In genomic region chr7:108340856-108341411, GRCh38 we compare ENCODE assay signal across 19 cellular contexts.
"Had no signal": no experiment of that assay in that cellular context is flagged by ENCODE, and none has a peak within 500 bp of the region (broad histone marks: within the 10 kb centered on the region; RNA-seq: fewer than 3 reads in every experiment).

No MANE protein-coding gene starts in this region.

- H3K4me1 Mint-ChIP-seq: activated CD4-positive, alpha-beta memory T cell treated with anti-CD3 and anti-CD28 coated beads, Interleukin-2, amount 10 ng/mL, durations not matched to agents 7 days and 5 days; central memory CD8-positive, alpha-beta T cell; stimulated activated memory B cell treated with anti-CD40 and anti-IgM and Interleukin-4, amounts not matched to agents 10 μg/mL and 1 μg/mL and 100 μg/mL, for 72 hours; T-helper 17 cell had no signal

- DNase-seq: activated CD4-positive, alpha-beta memory T cell treated with anti-CD3 and anti-CD28 coated beads, Interleukin-2, amount 10 ng/mL, durations not matched to agents 7 days and 5 days; activated CD4-positive, alpha-beta T cell treated with anti-CD3 and anti-CD28 coated beads for 4 hours; activated CD8-positive, alpha-beta memory T cell treated with anti-CD3 and anti-CD28 coated beads, Interleukin-2, amount 50 U/mL, for 4 hours; activated gamma-delta T cell treated with Interleukin-2 at 50 U/mL for 16 hours; activated T-cell treated with anti-CD3 and anti-CD28 coated beads, Interleukin-2, amount 50 U/mL, for 72 hours; amygdala; effector CD4-positive, alpha-beta T cell; esophagus squamous epithelium; mesendoderm; nephron progenitor cell; stimulated activated CD4-positive, alpha-beta T cell treated with anti-CD3 and anti-CD28 coated beads, Interleukin-12 subunit alpha, Interleukin-12 subunit beta, amount 100 ng/mL, for 4 hours; T-helper 17 cell; tibial artery had no signal

- H3K27ac ChIP-seq: coronary artery, esophagus squamous epithelium, tibial artery had no signal

- H3K9me3 ChIP-seq: esophagus squamous epithelium, tibial artery had no signal

- H3K9me3 Mint-ChIP-seq: activated CD4-positive, alpha-beta memory T cell treated with anti-CD3 and anti-CD28 coated beads, Interleukin-2, amount 10 ng/mL, durations not matched to agents 7 days and 5 days; activated T-cell treated with anti-CD3 and anti-CD28 coated beads, Interleukin-2, amount 50 U/mL, for 72 hours; central memory CD8-positive, alpha-beta T cell; nephron progenitor cell; stimulated activated memory B cell treated with anti-CD40 and anti-IgM and Interleukin-4, amounts not matched to agents 10 μg/mL and 1 μg/mL and 100 μg/mL, for 72 hours had no signal

- H3K36me3 Mint-ChIP-seq: stimulated activated memory B cell treated with anti-CD40 and anti-IgM and Interleukin-4, amounts not matched to agents 10 μg/mL and 1 μg/mL and 100 μg/mL, for 72 hours; WTC11 had no signal

- H3K4me1 ChIP-seq: tibial artery had no signal

- H3K4me3 Mint-ChIP-seq: activated CD4-positive, alpha-beta memory T cell treated with anti-CD3 and anti-CD28 coated beads, Interleukin-2, amount 10 ng/mL, durations not matched to agents 7 days and 5 days; activated naive CD8-positive, alpha-beta T cell; activated T-cell treated with anti-CD3 and anti-CD28 coated beads, Interleukin-2, amount 50 U/mL, for 72 hours; brain; central memory CD8-positive, alpha-beta T cell; nephron progenitor cell; stimulated activated memory B cell treated with anti-CD40 and anti-IgM and Interleukin-4, amounts not matched to agents 10 μg/mL and 1 μg/mL and 100 μg/mL, for 72 hours; T-helper 17 cell; WTC11 had no signal

- H3K27me3 ChIP-seq: esophagus squamous epithelium, tibial artery had no signal

- H3K36me3 ChIP-seq: esophagus squamous epithelium, tibial artery had no signal

- H3K27ac Mint-ChIP-seq: activated CD4-positive, alpha-beta memory T cell treated with anti-CD3 and anti-CD28 coated beads, Interleukin-2, amount 10 ng/mL, durations not matched to agents 7 days and 5 days; activated naive CD8-positive, alpha-beta T cell; activated T-cell treated with anti-CD3 and anti-CD28 coated beads, Interleukin-2, amount 50 U/mL, for 72 hours; brain; nephron progenitor cell; stimulated activated memory B cell treated with anti-CD40 and anti-IgM and Interleukin-4, amounts not matched to agents 10 μg/mL and 1 μg/mL and 100 μg/mL, for 72 hours; T-helper 17 cell; WTC11 had no signal

- H3K27me3 Mint-ChIP-seq: activated naive CD8-positive, alpha-beta T cell; central memory CD8-positive, alpha-beta T cell had no signal

- H3K4me3 ChIP-seq: coronary artery, esophagus squamous epithelium, tibial artery had no signal
